In the genomic region with DNA sequence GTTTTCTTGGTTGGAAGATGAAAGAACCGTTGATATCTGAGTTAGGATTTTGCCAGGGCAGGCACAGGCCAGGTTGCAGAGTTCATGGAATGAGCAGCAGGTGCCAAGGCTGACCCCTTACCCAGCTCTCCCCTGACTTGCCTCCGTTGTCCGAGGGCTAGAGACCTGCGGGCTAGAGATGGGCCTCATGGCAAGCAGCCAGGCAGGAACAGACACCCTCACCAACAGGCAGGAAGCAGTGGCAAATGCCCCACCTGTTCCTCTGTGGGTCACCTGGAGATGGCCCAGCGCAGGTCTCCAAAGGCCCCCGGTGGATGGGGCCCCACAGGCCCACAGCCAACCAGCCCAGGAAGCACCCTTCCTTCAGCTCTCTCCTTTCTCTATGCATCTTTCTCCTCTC, we compare ENCODE assay signal across 31 cellular contexts.
"Had no signal": no experiment of that assay in that cellular context is flagged by ENCODE, and none has a peak within 500 bp of the region (broad histone marks: within the 10 kb centered on the region; RNA-seq: fewer than 3 reads in every experiment).

No MANE protein-coding gene starts in this region.

- H3K27me3 Mint-ChIP-seq: activated CD4-positive, alpha-beta T cell treated with anti-CD3 and anti-CD28 coated beads, Interleukin-2, amount 10 ng/mL, durations not matched to agents 7 days and 5 days had no signal

- H3K36me3 ChIP-seq: brain microvascular endothelial cell, cardiac muscle cell, MG63, SJCRH30 had no signal

- H3K4me3 ChIP-seq: cardiac muscle cell, MG63, SJCRH30 had no signal

- H3K4me1 Mint-ChIP-seq: activated CD4-positive, alpha-beta T cell treated with anti-CD3 and anti-CD28 coated beads, Interleukin-2, amount 10 ng/mL, durations not matched to agents 7 days and 5 days; IgD-negative memory B cell had no signal

- H3K9me3 Mint-ChIP-seq: activated CD4-positive, alpha-beta memory T cell treated with anti-CD3 and anti-CD28 coated beads for 36 hours; activated CD4-positive, alpha-beta T cell treated with anti-CD3 and anti-CD28 coated beads, Interleukin-2, amount 10 ng/mL, durations not matched to agents 7 days and 5 days; activated naive CD4-positive, alpha-beta T cell treated with anti-CD3 and anti-CD28 coated beads for 36 hours had no signal

- H3K27ac Mint-ChIP-seq: activated CD4-positive, alpha-beta memory T cell treated with anti-CD3 and anti-CD28 coated beads for 36 hours; activated CD4-positive, alpha-beta T cell treated with anti-CD3 and anti-CD28 coated beads, Interleukin-2, amount 10 ng/mL, durations not matched to agents 7 days and 5 days; activated naive CD4-positive, alpha-beta T cell treated with anti-CD3 and anti-CD28 coated beads for 36 hours; activated naive CD8-positive, alpha-beta T cell; IgD-negative memory B cell had no signal

- H3K9me3 ChIP-seq: MG63, SJCRH30, SK-N-SH had no signal

- H3K4me2 ChIP-seq: SK-N-SH had no signal

- H3K27me3 ChIP-seq: brain microvascular endothelial cell, MG63, SJCRH30 had no signal

- H3K36me3 Mint-ChIP-seq: activated CD4-positive, alpha-beta memory T cell treated with anti-CD3 and anti-CD28 coated beads for 36 hours; activated naive CD8-positive, alpha-beta T cell had no signal

- DNase-seq: activated CD4-positive, alpha-beta memory T cell treated with anti-CD3 and anti-CD28 coated beads for 36 hours; activated CD4-positive, alpha-beta T cell treated with anti-CD3 and anti-CD28 coated beads, Interleukin-2, amount 10 ng/mL, durations not matched to agents 7 days and 5 days; activated CD4-positive, CD25-positive, alpha-beta regulatory T cell; activated CD8-positive, alpha-beta memory T cell treated with anti-CD3 and anti-CD28 coated beads for 24 hours; activated naive CD4-positive, alpha-beta T cell treated with anti-CD3 and anti-CD28 coated beads for 36 hours; activated T-cell treated with anti-CD3 and anti-CD28 coated beads for 4 hours; activated T-cell treated with anti-CD3 and anti-CD28 coated beads, Interleukin-2, amount 50 U/mL, for 48 hours; brain microvascular endothelial cell; KG1; MG63; MV-4-11; NCI-H1092 treated with DMSO at 0.1 percent for 48 hours; NCI-H1417 treated with DMSO at 0.1 percent for 48 hours; NCI-H1694; NCI-H2029; NCI-H2107; NCI-H2171 treated with DMSO at 0.1 percent for 48 hours; NCI-H226; NCI-H526; NK-92 treated with Interleukin-12 subunit alpha and Interleukin-12 subunit beta, amount 100 ng/mL, for 24 hours; OCI-M1; Right ventricle myocardium superior; RPMI8226; SJCRH30; SK-N-SH; T-helper 1 cell had no signal

- H3K27ac ChIP-seq: brain microvascular endothelial cell, cardiac muscle cell, SJCRH30, VCaP had no signal

- H3K9ac ChIP-seq: SK-N-SH had no signal

- ATAC-seq: Panc1 had no signal

- H3K4me3 Mint-ChIP-seq: activated CD4-positive, alpha-beta memory T cell treated with anti-CD3 and anti-CD28 coated beads for 36 hours; activated CD4-positive, alpha-beta T cell treated with anti-CD3 and anti-CD28 coated beads, Interleukin-2, amount 10 ng/mL, durations not matched to agents 7 days and 5 days; activated naive CD4-positive, alpha-beta T cell treated with anti-CD3 and anti-CD28 coated beads for 36 hours; activated naive CD8-positive, alpha-beta T cell; IgD-negative memory B cell had no signal
